In genomic region chr3:58521002-58521670, GRCh38 we compare ENCODE assay signal across 13 cellular contexts. TPM values are rescaled to one million over a fixed set of nuclear protein-coding genes. Genes with fewer than 3 reads are reported as not detected.
DNase-seq lines count a peak whose midpoint lies in the region; ATAC-seq, FAIRE-seq and TF ChIP-seq lines count a peak whose summit lies in the region.
"Had no signal": no experiment of that assay in that cellular context is flagged by ENCODE, and none has a peak within 500 bp of the region (broad histone marks: within the 10 kb centered on the region; RNA-seq: fewer than 3 reads in every experiment).

No MANE protein-coding gene starts in this region.

- in situ Hi-C loops in K562 (cut with MboI), result no loop called here

- H3K27ac ChIP-seq in K562 (ENCODE audit: extremely low read depth, low read depth, low read length), result peak overlapping the region; percentile 23; the same call in 2 of the 3 replicates
- H3K27ac ChIP-seq: brain microvascular endothelial cell, testis had no signal

- H3K9me1 ChIP-seq in K562 (ENCODE audit: control insufficient read depth, insufficient read depth, low read length), result no peaks in the 10 kb centered on the region

- intact Hi-C loops in K562 (cut with micrococcal nuclease), result no loop called here
- intact Hi-C loops in activated CD4-positive, alpha-beta memory T cell treated with anti-CD3 and anti-CD28 coated beads for 36 hours (cut with micrococcal nuclease), result no loop called here

- WGBS in K562 (ENCODE audit: insufficient coverage, low coverage, missing lambda C conversion rate), result 34% methylated on average over 6 of the region's 7 CpGs

- H3K4me1 ChIP-seq in K562 (replicated peaks in 1 of 2; ENCODE audit: control insufficient read depth in 2 of 2, insufficient read depth in 2 of 2, low read length in 2 of 2), result peaks cover 15 to 25% of the 10 kb centered on the region in 2 experiments; a peak in 4 of 5 replicates
- H3K4me1 ChIP-seq: testis had no signal

- BruUV-seq in K562 (replicated peaks; lab: Mats Ljungman, UMichigan), result no TSS peak

- no peak for TF ChIP-seq EP300 in K562 (IDR thresholded peaks at IDR 0.05; ENCODE audit: low read length)

- H3K9me3 Mint-ChIP-seq in activated CD4-positive, alpha-beta memory T cell treated with anti-CD3 and anti-CD28 coated beads for 36 hours, result no peaks in the 10 kb centered on the region

- POLR2A ChIA-PET in K562 (lab: Yijun Ruan, JAX), result interaction anchor here (0.6 to 2.0 kb wide), 2 partner anchors 13 to 919 kb away, joined by 3 to 6 read pairs; no protein-coding TSS in a partner anchor
- POLR2A ChIA-PET in activated CD4-positive, alpha-beta memory T cell treated with anti-CD3 and anti-CD28 coated beads for 36 hours (lab: Charles Lee), result no interaction called here

- H4K20me1 ChIP-seq in K562 (replicated peaks; ENCODE audit: control insufficient read depth, insufficient read depth, low read length), result no peaks in the 10 kb centered on the region

- no peaks in the 10 kb centered on the region for H3K4me1 Mint-ChIP-seq in activated CD4-positive, alpha-beta memory T cell treated with anti-CD3 and anti-CD28 coated beads for 36 hours (ENCODE audit: low read depth)

- H2AFZ ChIP-seq in K562 (ENCODE audit: low read depth, low read length), result peak overlapping the region; percentile 82

- no peaks in the 10 kb centered on the region for H3K27me3 Mint-ChIP-seq in activated CD4-positive, alpha-beta memory T cell treated with anti-CD3 and anti-CD28 coated beads for 36 hours

- no peaks in the 10 kb centered on the region for H3K36me3 ChIP-seq in K562 (ENCODE audit: control insufficient read depth, insufficient read depth, low read length)
- H3K36me3 ChIP-seq: brain microvascular endothelial cell had no signal

- peaks cover 0 to 4% of the 10 kb centered on the region in 2 experiments; a peak in 1 of 5 replicates for H3K27me3 ChIP-seq in K562 (ENCODE audit: control insufficient read depth in 2 of 2, insufficient read depth in 2 of 2, low read length in 2 of 2)
- H3K27me3 ChIP-seq: brain microvascular endothelial cell, testis had no signal

- H3K4me3 ChIP-seq in K562, result no peak overlapping the region
- H3K4me3 ChIP-seq: testis had no signal

- peak overlapping the region; percentile 24; the same call in 1 of the 2 replicates for H3K4me2 ChIP-seq in K562 (ENCODE audit: insufficient read depth, low read length)

- ATAC-seq in K562 (peak; percentile 88), GM21528 (IDR thresholded peaks at IDR 0.05; ENCODE audit: low FRiP score, unreplicated experiment) (no peak)

- TF ChIP-seq RAD21 in K562 (CRISPR knock-in tag; conservative IDR thresholded peaks at IDR 0.05 in 1 of 2, IDR thresholded peaks at IDR 0.05 in 1 of 2), result peak in 1 of 2 experiments; percentile 27; a peak in 1 of 4 replicates

- CTCF ChIA-PET in K562 (lab: Yijun Ruan, JAX; ENCODE audit: low intra/inter-chr PET ratio), result no interaction called here
- CTCF ChIA-PET in activated CD4-positive, alpha-beta memory T cell treated with anti-CD3 and anti-CD28 coated beads for 36 hours (lab: Charles Lee), result no interaction called here

- DNase-seq in NCI-H2227 (lab: John Stamatoyannopoulos, UW; ENCODE audit: unreplicated experiment) (peak; percentile 6), NCI-H2227 treated with DMSO at 0.1 percent for 48 hours (lab: John Stamatoyannopoulos, UW) (no peak), M059J (ENCODE audit: low read depth) (peak; percentile 55), K562 (ENCODE audit: extremely low read depth in 1 of 4, low spot score in 3 of 4) (peak; percentile 55 to 79 (median 58)), renal cortical epithelial cell (ENCODE audit: low read depth) (peak; percentile 55), NCI-H2196 treated with DMSO at 0.1 percent for 48 hours (lab: John Stamatoyannopoulos, UW; ENCODE audit: unreplicated experiment) (no peak)
- no peak for DNase-seq in activated CD4-positive, alpha-beta memory T cell treated with anti-CD3 and anti-CD28 coated beads for 36 hours
- DNase-seq: activated T-cell treated with anti-CD3 and anti-CD28 coated beads, Interleukin-2, amount 50 U/mL, for 1 hour; brain microvascular endothelial cell; hypothalamus; NCI-H2029; testis had no signal

- peak overlapping the region in 1 of 2 experiments; percentile 68; a peak in 2 of 4 replicates for H3K9ac ChIP-seq in K562 (ENCODE audit: insufficient read depth in 1 of 2, low read depth in 2 of 2, low read length in 2 of 2)

- no peaks in the 10 kb centered on the region for H3K79me2 ChIP-seq in K562 (ENCODE audit: control insufficient read depth, insufficient read depth, low read length)

- 0 out of 6 replicates have a peak, but pooled peaks of 1 of the 3 experiments have one; percentile 14 for TF ChIP-seq CTCF in K562 (IDR thresholded peaks at IDR 0.05 in 2 of 3, conservative IDR thresholded peaks at IDR 0.05 in 1 of 3; ENCODE audit: insufficient read depth in 2 of 3, low read depth in 1 of 3, low read length in 3 of 3)

- no peaks in the 10 kb centered on the region for H3K9me3 ChIP-seq in K562 (replicated peaks; ENCODE audit: control insufficient read depth, insufficient read depth, low read depth, low read length)
- H3K9me3 ChIP-seq: testis had no signal

- no peaks in the 10 kb centered on the region for H3K36me3 Mint-ChIP-seq in activated CD4-positive, alpha-beta memory T cell treated with anti-CD3 and anti-CD28 coated beads for 36 hours

- peak; percentile 35 for FAIRE-seq in K562 (lab: Jason Lieb, UNC)

- no peak overlapping the region for H3K4me3 Mint-ChIP-seq in activated CD4-positive, alpha-beta memory T cell treated with anti-CD3 and anti-CD28 coated beads for 36 hours

- TF ChIP-seq POLR2A in K562 (conservative IDR thresholded peaks at IDR 0.05), result no peak

- H3K27ac Mint-ChIP-seq in activated CD4-positive, alpha-beta memory T cell treated with anti-CD3 and anti-CD28 coated beads for 36 hours, result no peak overlapping the region

RNA-seq across cellular contexts. Expression of gene ACOX2, which starts 15.9 kb away (rescaled TPM):
- 2.8 and 18.5 TPM in 2 replicates for total RNA-seq in M059J (2014; rRNA removed; shearing (Covaris generic))
- total RNA-seq in K562 (2011; cell fraction: chromatin; rRNA removed; ENCODE audit: low replicate concordance), result not detected in 2 replicates
- not detected in 2 replicates for total RNA-seq in K562 (2011; cell fraction: nucleolus; rRNA removed)
- not detected in 2 replicates for total RNA-seq in K562 (2011; cell fraction: nucleoplasm; rRNA removed)
- total RNA-seq in K562 (2014; rRNA removed) (not detected in 2 replicates), K562 (2014; rRNA removed; fragmentation: Illumina TruSeq; extraction: Trizol) (not detected in 2 replicates), K562 (2015; rRNA removed; fragmentation: Illumina TruSeq; extraction: Trizol) (not detected in 2 replicates), K562 (2021) (not detected in 2 replicates), renal cortical epithelial cell (0.75 TPM in 1 of 2 replicates, not detected in the other)
- polyA plus RNA-seq in K562 (2011; rRNA removed) (not detected in 2 replicates), K562 (2014; fragmentation: Illumina TruSeq; extraction: Trizol) (not detected in 2 replicates), K562 (2014; fragmentation: Nextera tagmentation; extraction: Ambion mirVana) (under 1 TPM in 1 of 2 experiments, not detected in 1; 0.15 TPM), K562 (2014; rRNA removed) (not detected in 2 replicates)
- polyA plus RNA-seq in K562 (2011; cell fraction: cytosol; rRNA removed), result not detected in 2 replicates
- polyA plus RNA-seq in K562 (2011; cell fraction: nucleus; rRNA removed), result not detected in 2 replicates
- 0.25 TPM in 1 of 2 replicates, not detected in the other for polyA plus RNA-seq in K562 (2012)
- polyA minus RNA-seq in K562 (2011; rRNA and poly(A)+ RNA removed), result 0.63 TPM in 1 of 2 replicates, not detected in the other
- polyA minus RNA-seq in K562 (2011; cell fraction: cytosol; rRNA and poly(A)+ RNA removed), result not detected in 2 replicates
- polyA minus RNA-seq in K562 (2011; cell fraction: nucleus; rRNA and poly(A)+ RNA removed), result not detected in 2 replicates
- not detected for total RNA-seq in activated CD4-positive, alpha-beta memory T cell treated with anti-CD3 and anti-CD28 coated beads for 36 hours

RNA-seq across cellular contexts. Expression of gene KCTD6, which starts 29.2 kb away (rescaled TPM):
- 5.7 and 11.6 TPM in 2 replicates for total RNA-seq in M059J (2014; rRNA removed; shearing (Covaris generic))
- total RNA-seq in K562 (2011; cell fraction: chromatin; rRNA removed; ENCODE audit: low replicate concordance), result 7.6 and 24.0 TPM in 2 replicates
- 3.5 and 5.3 TPM in 2 replicates for total RNA-seq in K562 (2011; cell fraction: nucleolus; rRNA removed)
- total RNA-seq in K562 (2011; cell fraction: nucleoplasm; rRNA removed), result 7.4 and 11.0 TPM in 2 replicates
- 2.1 and 4.4 TPM in 2 replicates for total RNA-seq in K562 (2014; rRNA removed)
- 3.7 and 5.1 TPM in 2 replicates for total RNA-seq in K562 (2014; rRNA removed; fragmentation: Illumina TruSeq; extraction: Trizol)
- 5.2 and 5.3 TPM in 2 replicates for total RNA-seq in K562 (2015; rRNA removed; fragmentation: Illumina TruSeq; extraction: Trizol)
- total RNA-seq in K562 (2021), result 3.0 and 3.5 TPM in 2 replicates
- 5.0 and 5.1 TPM in 2 replicates for polyA plus RNA-seq in K562 (2011; rRNA removed)
- polyA plus RNA-seq in K562 (2011; cell fraction: cytosol; rRNA removed), result 2.4 and 3.2 TPM in 2 replicates
- polyA plus RNA-seq in K562 (2011; cell fraction: nucleus; rRNA removed), result 2.8 and 3.6 TPM in 2 replicates
- 2.8 and 3.2 TPM in 2 replicates for polyA plus RNA-seq in K562 (2012)
- 4.2 and 5.9 TPM in 2 replicates for polyA plus RNA-seq in K562 (2014; fragmentation: Illumina TruSeq; extraction: Trizol)
- polyA plus RNA-seq in K562 (2014; fragmentation: Nextera tagmentation; extraction: Ambion mirVana), result 1 to 10 TPM; 4.0 to 4.5 TPM
- polyA plus RNA-seq in K562 (2014; rRNA removed), result 3.9 and 5.3 TPM in 2 replicates
- polyA minus RNA-seq in K562 (2011; rRNA and poly(A)+ RNA removed), result 4.3 and 5.2 TPM in 2 replicates
- 2.5 TPM in 1 of 2 replicates, not detected in the other for polyA minus RNA-seq in K562 (2011; cell fraction: cytosol; rRNA and poly(A)+ RNA removed)
- 4.7 and 8.1 TPM in 2 replicates for polyA minus RNA-seq in K562 (2011; cell fraction: nucleus; rRNA and poly(A)+ RNA removed)
- total RNA-seq in renal cortical epithelial cell, result 6.3 and 9.5 TPM in 2 replicates
- total RNA-seq in activated CD4-positive, alpha-beta memory T cell treated with anti-CD3 and anti-CD28 coated beads for 36 hours, result 1 to 10 TPM; 8.0 to 8.6 TPM

RNA-seq across cellular contexts. Expression of gene FAM107A, which starts 56.1 kb away (rescaled TPM):
- 0.12 and 0.42 TPM in 2 replicates for total RNA-seq in M059J (2014; rRNA removed; shearing (Covaris generic))
- not detected in 2 replicates for total RNA-seq in K562 (2011; cell fraction: chromatin; rRNA removed; ENCODE audit: low replicate concordance)
- not detected in 2 replicates for total RNA-seq in K562 (2011; cell fraction: nucleolus; rRNA removed)
- total RNA-seq in K562 (2011; cell fraction: nucleoplasm; rRNA removed), result not detected in 2 replicates
- total RNA-seq in K562 (2014; rRNA removed) (not detected in 2 replicates), K562 (2014; rRNA removed; fragmentation: Illumina TruSeq; extraction: Trizol) (not detected in 2 replicates), K562 (2015; rRNA removed; fragmentation: Illumina TruSeq; extraction: Trizol) (not detected in 2 replicates), K562 (2021) (0.07 TPM in 1 of 2 replicates, not detected in the other), renal cortical epithelial cell (0.60 and 0.87 TPM in 2 replicates)
- polyA plus RNA-seq in K562 (2011; rRNA removed) (not detected in 2 replicates), K562 (2014; fragmentation: Illumina TruSeq; extraction: Trizol) (not detected in 2 replicates), K562 (2014; fragmentation: Nextera tagmentation; extraction: Ambion mirVana) (not detected), K562 (2014; rRNA removed) (not detected in 2 replicates)
- polyA plus RNA-seq in K562 (2011; cell fraction: cytosol; rRNA removed), result not detected in 2 replicates
- polyA plus RNA-seq in K562 (2011; cell fraction: nucleus; rRNA removed), result not detected in 2 replicates
- not detected in 2 replicates for polyA plus RNA-seq in K562 (2012)
- polyA minus RNA-seq in K562 (2011; rRNA and poly(A)+ RNA removed), result not detected in 2 replicates
- not detected in 2 replicates for polyA minus RNA-seq in K562 (2011; cell fraction: cytosol; rRNA and poly(A)+ RNA removed)
- polyA minus RNA-seq in K562 (2011; cell fraction: nucleus; rRNA and poly(A)+ RNA removed), result not detected in 2 replicates
- total RNA-seq in activated CD4-positive, alpha-beta memory T cell treated with anti-CD3 and anti-CD28 coated beads for 36 hours, result not detected

Comparison
In these comparisons a context has a peak if more than half of its experiments do, and no peak if none do; other contexts are left out.
1. DNase-seq: peak in NCI-H2227 (single experiment), M059J (single experiment), K562 (4 of 4) and renal cortical epithelial cell (single experiment); none in NCI-H2227 treated with DMSO at 0.1 percent for 48 hours (single experiment), activated CD4-positive, alpha-beta memory T cell treated with anti-CD3 and anti-CD28 coated beads for 36 hours (single experiment) and NCI-H2196 treated with DMSO at 0.1 percent for 48 hours (single experiment).